In genomic region chr15:48494646-48495045, GRCh38 we compare ENCODE assay signal across 18 cellular contexts.
DNase-seq lines count a peak whose midpoint lies in the region; ATAC-seq and TF ChIP-seq lines count a peak whose summit lies in the region.
"Had no signal": no experiment of that assay in that cellular context is flagged by ENCODE, and none has a peak within 500 bp of the region (broad histone marks: within the 10 kb centered on the region; RNA-seq: fewer than 3 reads in every experiment).

No MANE protein-coding gene starts in this region.

- H3K79me2 ChIP-seq in ACC112 (ENCODE audit: control insufficient read depth, insufficient read depth, low read length, unreplicated experiment), result no peaks in the 10 kb centered on the region
- H3K79me2 ChIP-seq in osteoblast (ENCODE audit: insufficient read depth, low read length), result peaks cover 12% of the 10 kb centered on the region

- H3K27ac ChIP-seq in ACC112 (ENCODE audit: low read depth, low read length), result peak overlapping the region; percentile 95
- H3K27ac ChIP-seq in osteoblast (ENCODE audit: low read depth, low read length), result peak overlapping the region; percentile 90

- peak; percentile 61 for DNase-seq in M059J (ENCODE audit: low read depth)
- DNase-seq in choroid plexus epithelial cell (ENCODE audit: low read depth), result peak; percentile 54
- DNase-seq in osteoblast (ENCODE audit: insufficient read length, low spot score, missing footprints), result no peak
- DNase-seq in T-helper 17 cell, result no peak
- DNase-seq in kidney glomerular epithelial cell (lab: John Stamatoyannopoulos, UW), result no peak
- DNase-seq in SHP77 treated with DMSO at 0.1 percent for 48 hours (lab: John Stamatoyannopoulos, UW), result no peak
- DNase-seq: CD8-positive, alpha-beta T cell; gastrocnemius medialis; MM.1S; naive B cell; NCI-H187; NCI-H446; stimulated activated naive CD4-positive, alpha-beta T cell; upper lobe of left lung had no signal

- no peaks in the 10 kb centered on the region for H3K9me3 ChIP-seq in osteoblast (ENCODE audit: low read depth, low read length)
- H3K9me3 ChIP-seq in T-helper 17 cell (ENCODE audit: control insufficient read depth, low read length, poor library complexity, severe bottlenecking), result no peaks in the 10 kb centered on the region
- H3K9me3 ChIP-seq: gastrocnemius medialis, upper lobe of left lung had no signal

- H3K4me1 Mint-ChIP-seq in T-helper 17 cell, result no peaks in the 10 kb centered on the region
- H3K4me1 Mint-ChIP-seq: activated T-helper 17 cell treated with anti-CD3 and anti-CD28 coated beads, Interleukin-2, amount 50 U/mL, for 72 hours; naive B cell had no signal

- ATAC-seq in T-helper 17 cell (no peak), GM19035 (IDR thresholded peaks at IDR 0.05; ENCODE audit: unreplicated experiment) (no peak)
- ATAC-seq: activated CD4-positive, CD25-positive, alpha-beta regulatory T cell treated with anti-CD3 and anti-CD28 coated beads, Interleukin-2, amount 50 U/mL, for 24 hours; activated T-helper 17 cell treated with anti-CD3 and anti-CD28 coated beads, Interleukin-2, amount 50 U/mL, for 72 hours; CD8-positive, alpha-beta T cell; gastrocnemius medialis had no signal

- H3K27ac Mint-ChIP-seq in T-helper 17 cell, result no peak overlapping the region
- H3K27ac Mint-ChIP-seq: activated T-helper 17 cell treated with anti-CD3 and anti-CD28 coated beads, Interleukin-2, amount 50 U/mL, for 72 hours; CD8-positive, alpha-beta T cell; naive B cell had no signal

- H3K4me3 ChIP-seq in ACC112 (ENCODE audit: low read depth, low read length), result no peak overlapping the region
- H3K4me3 ChIP-seq in choroid plexus epithelial cell (ENCODE audit: low read depth, low read length), result no peak overlapping the region
- H3K4me3 ChIP-seq in osteoblast (ENCODE audit: insufficient read depth, low read length), result no peak overlapping the region
- H3K4me3 ChIP-seq: gastrocnemius medialis, upper lobe of left lung had no signal

- H3K4me1 ChIP-seq in ACC112 (ENCODE audit: control insufficient read depth, insufficient read depth, low read length, unreplicated experiment), result peaks cover 33% of the 10 kb centered on the region
- H3K4me1 ChIP-seq in osteoblast (ENCODE audit: insufficient read depth, low read length), result peaks cover 36% of the 10 kb centered on the region
- H3K4me1 ChIP-seq: gastrocnemius medialis, upper lobe of left lung had no signal

- TF ChIP-seq CTCF in choroid plexus epithelial cell (conservative IDR thresholded peaks at IDR 0.05; ENCODE audit: low read depth, low read length) (no peak), osteoblast (IDR thresholded peaks at IDR 0.05; ENCODE audit: extremely low read depth, low read depth, low read length) (no peak)

- no peaks in the 10 kb centered on the region for H4K20me1 ChIP-seq in osteoblast (ENCODE audit: insufficient read depth, low read length)

- no peaks in the 10 kb centered on the region for H3K27me3 ChIP-seq in ACC112 (ENCODE audit: insufficient read depth, low read length)
- no peaks in the 10 kb centered on the region for H3K27me3 ChIP-seq in osteoblast (ENCODE audit: insufficient read depth, low read length)
- H3K27me3 ChIP-seq: gastrocnemius medialis, upper lobe of left lung had no signal

- H3K4me3 Mint-ChIP-seq in T-helper 17 cell, result no peak overlapping the region
- H3K4me3 Mint-ChIP-seq: activated T-helper 17 cell treated with anti-CD3 and anti-CD28 coated beads, Interleukin-2, amount 50 U/mL, for 72 hours; CD8-positive, alpha-beta T cell; naive B cell had no signal

- H2AFZ ChIP-seq in ACC112 (ENCODE audit: low read length, unreplicated experiment), result no peak overlapping the region
- no peak overlapping the region for H2AFZ ChIP-seq in osteoblast (ENCODE audit: low read length)

- H3K36me3 Mint-ChIP-seq in T-helper 17 cell (ENCODE audit: low read depth), result no peaks in the 10 kb centered on the region
- H3K36me3 Mint-ChIP-seq: CD8-positive, alpha-beta T cell; naive B cell had no signal

- peak overlapping the region; percentile 29 for H3K4me2 ChIP-seq in osteoblast (ENCODE audit: insufficient read depth, low read length)

- peaks cover 55% of the 10 kb centered on the region for H3K36me3 ChIP-seq in ACC112 (ENCODE audit: insufficient read depth, low read length)
- H3K36me3 ChIP-seq in osteoblast (ENCODE audit: insufficient read depth, low read length), result peaks cover 91% of the 10 kb centered on the region
- H3K36me3 ChIP-seq: gastrocnemius medialis had no signal

- no peaks in the 10 kb centered on the region for H3K27me3 Mint-ChIP-seq in T-helper 17 cell
- H3K27me3 Mint-ChIP-seq: activated T-helper 17 cell treated with anti-CD3 and anti-CD28 coated beads, Interleukin-2, amount 50 U/mL, for 72 hours; naive B cell had no signal

Comparison
In these comparisons a context has a peak if more than half of its experiments do, and no peak if none do; other contexts are left out.
1. DNase-seq: peak in M059J (single experiment) and choroid plexus epithelial cell (single experiment); none in osteoblast (single experiment), T-helper 17 cell (0 of 3), kidney glomerular epithelial cell (single experiment) and SHP77 treated with DMSO at 0.1 percent for 48 hours (single experiment).